ENCODE assay signal across 36 cellular contexts in genomic region chr2:234753701-234754100, GRCh38.
"Had no signal": no experiment of that assay in that cellular context is flagged by ENCODE, and none has a peak within 500 bp of the region (broad histone marks: within the 10 kb centered on the region; RNA-seq: fewer than 3 reads in every experiment).

No MANE protein-coding gene starts in this region.

- ATAC-seq: activated CD4-positive, CD25-positive, alpha-beta regulatory T cell treated with anti-CD3 and anti-CD28 coated beads, Interleukin-2, amount 50 U/mL, for 24 hours; effector memory CD8-positive, alpha-beta T cell; heart left ventricle; naive thymus-derived CD4-positive, alpha-beta T cell; right lobe of liver; stimulated activated memory B cell treated with anti-CD40 and anti-IgM and Interleukin-4, amounts not matched to agents 10 μg/mL and 1 μg/mL and 100 μg/mL, for 72 hours; T-helper 17 cell; upper lobe of right lung had no signal

- H3K27me3 ChIP-seq: adrenal gland, cardiac muscle cell, foreskin keratinocyte, heart left ventricle, right lobe of liver, stomach, tibial artery, upper lobe of right lung had no signal

- H3K9me3 Mint-ChIP-seq: immature natural killer cell had no signal

- H3K36me3 Mint-ChIP-seq: activated naive CD8-positive, alpha-beta T cell; immature natural killer cell; mesothelial cell of epicardium; stimulated activated memory B cell treated with anti-CD40 and anti-IgM and Interleukin-4, amounts not matched to agents 10 μg/mL and 1 μg/mL and 100 μg/mL, for 72 hours had no signal

- H3K4me3 ChIP-seq: adrenal gland, cardiac muscle cell, coronary artery, heart left ventricle, left ventricle myocardium inferior, right lobe of liver, stomach, tibial artery, upper lobe of right lung had no signal

- H3K4me3 Mint-ChIP-seq: activated naive CD8-positive, alpha-beta T cell; brain; effector memory CD8-positive, alpha-beta T cell; immature natural killer cell; mesothelial cell of epicardium; naive thymus-derived CD4-positive, alpha-beta T cell; neural crest cell; stimulated activated memory B cell treated with anti-CD40 and anti-IgM and Interleukin-4, amounts not matched to agents 10 μg/mL and 1 μg/mL and 100 μg/mL, for 72 hours; T-helper 17 cell had no signal

- H3K36me3 ChIP-seq: adrenal gland, cardiac muscle cell, heart left ventricle, left ventricle myocardium inferior, right lobe of liver, stomach, tibial artery, upper lobe of right lung, WERI-Rb-1 had no signal

- H3K9me3 ChIP-seq: adrenal gland, heart left ventricle, left ventricle myocardium inferior, right lobe of liver, stomach, tibial artery, upper lobe of right lung had no signal

- DNase-seq: activated CD4-positive, alpha-beta T cell treated with anti-CD3 and anti-CD28 coated beads for 48 hours; activated CD4-positive, alpha-beta T cell treated with anti-CD3 and anti-CD28 coated beads, Interleukin-2, amount 50 U/mL, for 48 hours; activated CD8-positive, alpha-beta memory T cell treated with anti-CD3 and anti-CD28 coated beads for 24 hours; activated effector memory CD4-positive, alpha-beta T cell treated with Interleukin-2 at 50 U/mL for 16 hours; activated naive CD4-positive, alpha-beta T cell treated with Interleukin-2 at 50 U/mL for 16 hours; adrenal gland; aorta; cerebellar nuclear complex; effector memory CD8-positive, alpha-beta T cell; heart left ventricle; hypothalamus; immature natural killer cell; left ventricle myocardium inferior; naive thymus-derived CD4-positive, alpha-beta T cell; occipital lobe; posterior cingulate gyrus; right lobe of liver; small intestine; stimulated activated CD4-positive, alpha-beta T cell treated with anti-CD3 and anti-CD28 coated beads, Interleukin-1b, Interleukin-23, amount 100 ng/mL, for 48 hours; stimulated activated CD4-positive, alpha-beta T cell treated with anti-CD3 and anti-CD28 coated beads, Interleukin-4, amount 100 ng/mL, for 4 hours; stimulated activated CD8-positive, alpha-beta memory T cell treated with anti-CD3 and anti-CD28 coated beads, Interleukin-4, amount 100 ng/mL, for 48 hours; stomach; T-helper 17 cell; T1000; tibial artery; upper lobe of right lung; WERI-Rb-1 had no signal

- H3K27ac Mint-ChIP-seq: activated naive CD8-positive, alpha-beta T cell; brain; effector memory CD8-positive, alpha-beta T cell; immature natural killer cell; mesothelial cell of epicardium; naive thymus-derived CD4-positive, alpha-beta T cell; stimulated activated memory B cell treated with anti-CD40 and anti-IgM and Interleukin-4, amounts not matched to agents 10 μg/mL and 1 μg/mL and 100 μg/mL, for 72 hours; T-helper 17 cell had no signal

- H3K4me1 Mint-ChIP-seq: immature natural killer cell; naive thymus-derived CD4-positive, alpha-beta T cell had no signal

- H3K27ac ChIP-seq: adrenal gland, cardiac muscle cell, coronary artery, foreskin keratinocyte, heart left ventricle, left ventricle myocardium inferior, right lobe of liver, stomach, tibial artery, upper lobe of right lung, WERI-Rb-1 had no signal

- H3K4me1 ChIP-seq: adrenal gland, foreskin keratinocyte, heart left ventricle, left ventricle myocardium inferior, right lobe of liver, stomach, tibial artery, upper lobe of right lung had no signal
